ENCODE assay signal across 18 cellular contexts in genomic region chr6:79613912-79614311, GRCh38. TPM values are rescaled to one million over a fixed set of nuclear protein-coding genes. Genes with fewer than 3 reads are reported as not detected.
DNase-seq lines count a peak whose midpoint lies in the region; ATAC-seq and TF ChIP-seq lines count a peak whose summit lies in the region.
"Had no signal": no experiment of that assay in that cellular context is flagged by ENCODE, and none has a peak within 500 bp of the region (broad histone marks: within the 10 kb centered on the region; RNA-seq: fewer than 3 reads in every experiment).

No MANE protein-coding gene starts in this region.

- TF ChIP-seq CTCF in hepatocyte (IDR thresholded peaks at IDR 0.05; ENCODE audit: poor library complexity) (no peak), progenitor cell of endocrine pancreas (IDR thresholded peaks at IDR 0.05; ENCODE audit: unreplicated experiment) (no peak), coronary artery (IDR thresholded peaks at IDR 0.05) (no peak)

- ATAC-seq in GM19351 (IDR thresholded peaks at IDR 0.05; ENCODE audit: unreplicated experiment): peak; percentile 19
- ATAC-seq: CD8-positive, alpha-beta T cell; HCT116 had no signal

- H3K9me2 ChIP-seq in hepatocyte (replicated peaks; ENCODE audit: insufficient read depth): no peaks in the 10 kb centered on the region

- DNase-seq in hepatocyte (ENCODE audit: low spot score) (no peak), progenitor cell of endocrine pancreas (ENCODE audit: low spot score, unreplicated experiment) (no peak), coronary artery (ENCODE audit: low spot score) (no peak), H4 (ENCODE audit: low spot score) (no peak), NCI-H2171 treated with DMSO at 0.1 percent for 48 hours (lab: John Stamatoyannopoulos, UW) (no peak), ureter (ENCODE audit: low spot score) (no peak)
- DNase-seq: CD8-positive, alpha-beta T cell; GM23248; NCI-H1105; NCI-H2081; NK-92 treated with Interleukin-12 subunit alpha and Interleukin-12 subunit beta, amount 100 ng/mL, for 24 hours; Right ventricle myocardium superior had no signal

- no peaks in the 10 kb centered on the region for H3K36me3 Mint-ChIP-seq in progenitor cell of endocrine pancreas (ENCODE audit: insufficient read depth)
- H3K36me3 Mint-ChIP-seq: CD8-positive, alpha-beta T cell; IgD-negative memory B cell had no signal

- H3K36me3 ChIP-seq in HUES48 (ENCODE audit: control insufficient read depth, insufficient read depth, low read length): no peaks in the 10 kb centered on the region
- H3K36me3 ChIP-seq in hepatocyte (replicated peaks; ENCODE audit: insufficient read depth, low read depth): no peaks in the 10 kb centered on the region
- H3K36me3 ChIP-seq: BLaER1 treated with 17β-estradiol and CSF1 and Interleukin-3, amounts not matched to agents 10 nM and 100 nM had no signal

- peaks cover 55% of the 10 kb centered on the region for H3K4me1 Mint-ChIP-seq in progenitor cell of endocrine pancreas (ENCODE audit: low read depth)
- H3K4me1 Mint-ChIP-seq: IgD-negative memory B cell had no signal

- peak overlapping the region; percentile 74 for H3K27ac Mint-ChIP-seq in progenitor cell of endocrine pancreas
- H3K27ac Mint-ChIP-seq: CD8-positive, alpha-beta T cell; IgD-negative memory B cell had no signal

- H3K9me3 ChIP-seq in HUES48 (ENCODE audit: control insufficient read depth, insufficient read depth, low read length) (no peaks in the 10 kb centered on the region), hepatocyte (ENCODE audit: low read depth) (no peaks in the 10 kb centered on the region)
- H3K9me3 ChIP-seq: BLaER1 treated with 17β-estradiol and CSF1 and Interleukin-3, amounts not matched to agents 10 nM and 100 nM had no signal

- no peaks in the 10 kb centered on the region for H3K9me3 Mint-ChIP-seq in progenitor cell of endocrine pancreas (ENCODE audit: low read depth)
- H3K9me3 Mint-ChIP-seq: CD8-positive, alpha-beta T cell; IgD-negative memory B cell had no signal

- H4K20me1 ChIP-seq in hepatocyte (ENCODE audit: insufficient read depth, poor library complexity, severe bottlenecking): no peaks in the 10 kb centered on the region
- H4K20me1 ChIP-seq: BLaER1 treated with 17β-estradiol and CSF1 and Interleukin-3, amounts not matched to agents 10 nM and 100 nM had no signal

- 82% methylated on average over 6 of the region's 6 CpGs for WGBS in hepatocyte (ENCODE audit: low lambda C conversion rate, missing lambda C conversion rate)

- no peaks in the 10 kb centered on the region for H3K4me1 ChIP-seq in HUES48 (ENCODE audit: control insufficient read depth, insufficient read depth, low read length)
- H3K4me1 ChIP-seq in hepatocyte (ENCODE audit: insufficient read depth): peaks cover 41% of the 10 kb centered on the region
- H3K4me1 ChIP-seq: BLaER1 treated with 17β-estradiol and CSF1 and Interleukin-3, amounts not matched to agents 10 nM and 100 nM had no signal

- H3K27me3 ChIP-seq in HUES48 (ENCODE audit: control insufficient read depth, insufficient read depth, low read length): no peaks in the 10 kb centered on the region
- H3K27me3 ChIP-seq in hepatocyte: no peaks in the 10 kb centered on the region
- H3K27me3 ChIP-seq: BLaER1 treated with 17β-estradiol and CSF1 and Interleukin-3, amounts not matched to agents 10 nM and 100 nM had no signal

- H3K9ac ChIP-seq in HUES48 (ENCODE audit: low read depth, low read length): no peak overlapping the region
- H3K9ac ChIP-seq: BLaER1 treated with 17β-estradiol and CSF1 and Interleukin-3, amounts not matched to agents 10 nM and 100 nM; GM23248 had no signal

- H3K79me2 ChIP-seq in hepatocyte: no peaks in the 10 kb centered on the region

- H3K27ac ChIP-seq in HUES48 (ENCODE audit: low read depth, low read length): peak overlapping the region; percentile 18
- peak overlapping the region; percentile 37 for H3K27ac ChIP-seq in hepatocyte
- H3K27ac ChIP-seq in coronary artery: no peak overlapping the region
- H3K27ac ChIP-seq: BLaER1 treated with 17β-estradiol and CSF1 and Interleukin-3, amounts not matched to agents 10 nM and 100 nM; GM23248; SK-N-MC had no signal

- peak overlapping the region; percentile 24 for H3K4me2 ChIP-seq in hepatocyte
- H3K4me2 ChIP-seq: BLaER1 treated with 17β-estradiol and CSF1 and Interleukin-3, amounts not matched to agents 10 nM and 100 nM had no signal

- H2AFZ ChIP-seq in hepatocyte: no peak overlapping the region
- H2AFZ ChIP-seq: GM23248 had no signal

- no peak overlapping the region for H3K4me3 Mint-ChIP-seq in progenitor cell of endocrine pancreas (ENCODE audit: low read depth)
- H3K4me3 Mint-ChIP-seq: CD8-positive, alpha-beta T cell; IgD-negative memory B cell had no signal

- no peaks in the 10 kb centered on the region for H3K27me3 Mint-ChIP-seq in progenitor cell of endocrine pancreas

- no peak overlapping the region for H3K4me3 ChIP-seq in HUES48 (ENCODE audit: low read depth, low read length)
- no peak overlapping the region for H3K4me3 ChIP-seq in hepatocyte
- no peak overlapping the region for H3K4me3 ChIP-seq in coronary artery
- H3K4me3 ChIP-seq: BLaER1 treated with 17β-estradiol and CSF1 and Interleukin-3, amounts not matched to agents 10 nM and 100 nM; GM23248; SK-N-MC had no signal

RNA-seq across cellular contexts. Expression of gene SH3BGRL2, which starts 17.2 kb away (rescaled TPM):
- total RNA-seq in hepatocyte (63.6 and 71.4 TPM in 2 replicates), progenitor cell of endocrine pancreas (47.4 and 49.1 TPM in 2 replicates), ureter (50.4 TPM)
- polyA plus RNA-seq in hepatocyte: 23.4 and 24.1 TPM in 2 replicates
- total RNA-seq in H4 (2014; rRNA removed; shearing (Covaris generic)): 3.0 and 4.1 TPM in 2 replicates

Comparison
In these comparisons a context has a peak if more than half of its experiments do, and no peak if none do; other contexts are left out.
1. H3K27ac ChIP-seq: peak in HUES48 (single experiment) and hepatocyte (single experiment); none in coronary artery (0 of 2).